ENCODE assay signal across 8 cellular contexts in genomic region chr22:39994566-39995345, GRCh38. TPM values are rescaled to one million over a fixed set of nuclear protein-coding genes. Genes with fewer than 3 reads are reported as not detected.
A peak's percentile ranks its signal among the peaks of the same experiment; 100 is the strongest.
DNase-seq lines count a peak whose midpoint lies in the region; ATAC-seq, FAIRE-seq and TF ChIP-seq lines count a peak whose summit lies in the region.

Gene FAM83F, plus strand, starts transcription at chr22:39994954. Its CDS starts 89 bp downstream, at chr22:39995043.

- H3K36me3 ChIP-seq in bronchial epithelial cell (ENCODE audit: control insufficient read depth, insufficient read depth, low read length): peaks cover 13% of the 10 kb centered on the region

- peak; percentile 90 for DNase-seq in COLO668 (lab: John Stamatoyannopoulos, UW; ENCODE audit: unreplicated experiment)
- peak; percentile 53 for DNase-seq in RKO (ENCODE audit: low spot score)
- no peak for DNase-seq in bronchial epithelial cell (ENCODE audit: low read depth)
- no peak for DNase-seq in mucosa of gallbladder (ENCODE audit: low spot score)
- DNase-seq in G401 (ENCODE audit: low spot score): no peak

- peak within 1 kb of the TSS; percentile 92 for H3K4me3 ChIP-seq in bronchial epithelial cell (ENCODE audit: low read depth, low read length)

- in situ Hi-C loops in G401 (cut with HindIII; ENCODE audit: low sequenced_read_pairs): no loop called here

- FAIRE-seq in bronchial epithelial cell (lab: Jason Lieb, UNC): no peak

- TF ChIP-seq CTCF in bronchial epithelial cell (IDR thresholded peaks at IDR 0.05; ENCODE audit: insufficient read depth, low read length, severe bottlenecking): no peak

- ATAC-seq in HG03378 (IDR thresholded peaks at IDR 0.05; ENCODE audit: unreplicated experiment) (no peak), HG03354 (IDR thresholded peaks at IDR 0.05; ENCODE audit: poor library complexity, severe bottlenecking, unreplicated experiment) (no peak), HG03135 (IDR thresholded peaks at IDR 0.05; ENCODE audit: unreplicated experiment) (no peak)

- H3K27me3 ChIP-seq in bronchial epithelial cell (ENCODE audit: control insufficient read depth, insufficient read depth, low read length): no peaks in the 10 kb centered on the region

RNA-seq across cellular contexts. Expression of gene FAM83F, which starts in this region (rescaled TPM):
- total RNA-seq in bronchial epithelial cell (22.1 and 27.8 TPM in 2 replicates), mucosa of gallbladder (12.1 TPM)
- 0.12 and 0.27 TPM in 2 replicates for total RNA-seq in G401 (2014; rRNA removed; shearing (Covaris generic))

Comparison
In these comparisons a context has a peak if more than half of its experiments do, and no peak if none do; other contexts are left out.
1. RNA of gene FAM83F (total RNA-seq): 22.1 to 27.8 TPM in bronchial epithelial cell and 12.1 TPM in mucosa of gallbladder (single experiment); 0.12 to 0.27 TPM in G401; every median in the first group is over 10 times any median in the second.
2. DNase-seq: peak in COLO668 (single experiment) and RKO (single experiment); none in bronchial epithelial cell (single experiment), mucosa of gallbladder (single experiment) and G401 (single experiment).